ENCODE assay signal across 15 cellular contexts in genomic region chr9:136793063-136793946, GRCh38. TPM values are rescaled to one million over a fixed set of nuclear protein-coding genes. Genes with fewer than 3 reads are reported as not detected.
DNase-seq lines count a peak whose midpoint lies in the region; ATAC-seq lines count a peak whose summit lies in the region.
"Had no signal": no experiment of that assay in that cellular context is flagged by ENCODE, and none has a peak within 500 bp of the region (broad histone marks: within the 10 kb centered on the region; RNA-seq: fewer than 3 reads in every experiment).

No MANE protein-coding gene starts in this region.

- H3K4me1 Mint-ChIP-seq in CD4-positive, alpha-beta memory T cell, result peaks cover 7 to 37% (median 23%) of the 10 kb centered on the region in 4 donors
- peaks cover 4% of the 10 kb centered on the region for H3K4me1 Mint-ChIP-seq in activated T-helper 17 cell treated with anti-CD3 and anti-CD28 coated beads, Interleukin-2, amount 50 U/mL, for 72 hours
- H3K4me1 Mint-ChIP-seq in naive thymus-derived CD4-positive, alpha-beta T cell, result peaks cover 10 to 44% (median 37%) of the 10 kb centered on the region in 7 donors

- peak overlapping the region in 5 of 7 donors; percentile 24 to 52 (median 37) for H3K27ac Mint-ChIP-seq in CD4-positive, alpha-beta memory T cell
- peak overlapping the region; percentile 63 for H3K27ac Mint-ChIP-seq in activated T-helper 17 cell treated with anti-CD3 and anti-CD28 coated beads, Interleukin-2, amount 50 U/mL, for 72 hours
- peak overlapping the region in 4 of 9 donors; percentile 10 to 56 (median 16) for H3K27ac Mint-ChIP-seq in naive thymus-derived CD4-positive, alpha-beta T cell

- POLR2A ChIA-PET in CD4-positive, alpha-beta memory T cell (lab: Charles Lee; ENCODE audit: partially characterized antibody), result interaction anchor here (0.7 to 4.4 kb wide), 5 partner anchors 9 to 302 kb away, joined by 3 to 38 read pairs (median 3); partner anchors contain the start of genes AJM1 and RABL6
- POLR2A ChIA-PET in naive thymus-derived CD4-positive, alpha-beta T cell (lab: Charles Lee), result interaction anchor here (5.9 kb wide), 1 partner anchor 13 kb away, joined by 38 read pairs; the partner anchor contains the start of gene RABL6

- H3K9me3 Mint-ChIP-seq in CD4-positive, alpha-beta memory T cell, result no peaks in the 10 kb centered on the region
- no peaks in the 10 kb centered on the region for H3K9me3 Mint-ChIP-seq in activated T-helper 17 cell treated with anti-CD3 and anti-CD28 coated beads, Interleukin-2, amount 50 U/mL, for 72 hours
- H3K9me3 Mint-ChIP-seq in naive thymus-derived CD4-positive, alpha-beta T cell, result no peaks in the 10 kb centered on the region

- peaks cover 26% of the 10 kb centered on the region for H3K4me1 ChIP-seq in CD4-positive, alpha-beta memory T cell (ENCODE audit: insufficient read depth, low read length)
- H3K4me1 ChIP-seq in naive thymus-derived CD4-positive, alpha-beta T cell (ENCODE audit: control insufficient read depth in 2 of 2, insufficient read depth in 2 of 2, low read length in 2 of 2), result peaks cover 18 to 25% of the 10 kb centered on the region in 2 donors

- H3K27me3 ChIP-seq in CD4-positive, alpha-beta memory T cell (ENCODE audit: insufficient read depth, low read length), result no peaks in the 10 kb centered on the region
- H3K27me3 ChIP-seq in H7 (ENCODE audit: control insufficient read depth, insufficient read depth, low read length), result no peaks in the 10 kb centered on the region; the same call in 1 of the 2 replicates
- H3K27me3 ChIP-seq in naive thymus-derived CD4-positive, alpha-beta T cell (ENCODE audit: control insufficient read depth in 2 of 2, insufficient read depth in 2 of 2, low read length in 2 of 2), result no peaks in the 10 kb centered on the region

- no peak overlapping the region for H3K27ac ChIP-seq in CD4-positive, alpha-beta memory T cell (ENCODE audit: low read depth, low read length)
- H3K27ac ChIP-seq in naive thymus-derived CD4-positive, alpha-beta T cell (ENCODE audit: low read depth, low read length), result peak overlapping the region; percentile 91
- H3K27ac ChIP-seq: KMS-11 had no signal

- intact Hi-C loops in CD4-positive, alpha-beta memory T cell (cut with micrococcal nuclease), result loop anchor here (5.0 kb wide), 1 partner anchor 94 kb away; the partner anchor contains the start of gene TRAF2
- intact Hi-C loops in naive thymus-derived CD4-positive, alpha-beta T cell (cut with micrococcal nuclease), result loop anchor here in 1 of 2 donors (5.0 kb wide), 1 partner anchor 659 kb away; no protein-coding TSS in a partner anchor

- no peak for ATAC-seq in activated T-helper 17 cell treated with anti-CD3 and anti-CD28 coated beads, Interleukin-2, amount 50 U/mL, for 72 hours (replicated peaks)
- ATAC-seq in naive thymus-derived CD4-positive, alpha-beta T cell, result no peak
- no peak for ATAC-seq in HG02884 (IDR thresholded peaks at IDR 0.05; ENCODE audit: unreplicated experiment)
- ATAC-seq in GM21786 (IDR thresholded peaks at IDR 0.05; ENCODE audit: unreplicated experiment), result no peak
- ATAC-seq: PC-3 had no signal

- CTCF ChIA-PET in CD4-positive, alpha-beta memory T cell (lab: Charles Lee; ENCODE audit: partially characterized antibody), result interaction anchor here (1.4 to 3.1 kb wide), 9 partner anchors 9 to 293 kb away, joined by 3 to 23 read pairs (median 8); partner anchors contain the start of genes AJM1, MAN1B1 and NPDC1
- CTCF ChIA-PET in naive thymus-derived CD4-positive, alpha-beta T cell (lab: Charles Lee), result interaction anchor here (1.0 to 2.5 kb wide), 3 partner anchors 13 to 399 kb away, joined by 3 to 9 read pairs (median 3); partner anchors contain the start of gene RABL6

- H3K4me3 ChIP-seq in CD4-positive, alpha-beta memory T cell (ENCODE audit: low read length in 2 of 2), result no peak overlapping the region
- no peak overlapping the region for H3K4me3 ChIP-seq in H7 (ENCODE audit: insufficient read depth, low read depth, low read length)
- H3K4me3 ChIP-seq in naive thymus-derived CD4-positive, alpha-beta T cell (ENCODE audit: low read length), result no peak overlapping the region

- H3K27me3 Mint-ChIP-seq in CD4-positive, alpha-beta memory T cell, result peaks cover 0 to 1% of the 10 kb centered on the region in 2 donors
- no peaks in the 10 kb centered on the region for H3K27me3 Mint-ChIP-seq in activated T-helper 17 cell treated with anti-CD3 and anti-CD28 coated beads, Interleukin-2, amount 50 U/mL, for 72 hours
- H3K27me3 Mint-ChIP-seq in naive thymus-derived CD4-positive, alpha-beta T cell, result peaks cover 0 to 18% (median 0%) of the 10 kb centered on the region in 5 donors

- H3K36me3 ChIP-seq in CD4-positive, alpha-beta memory T cell (ENCODE audit: insufficient read depth, low read length), result peaks cover 14% of the 10 kb centered on the region
- no peaks in the 10 kb centered on the region; the same call in 1 of the 2 replicates for H3K36me3 ChIP-seq in H7 (replicated peaks; ENCODE audit: control insufficient read depth, insufficient read depth, low read length)
- peaks cover 0 to 17% (median 3%) of the 10 kb centered on the region in 3 experiments for H3K36me3 ChIP-seq in naive thymus-derived CD4-positive, alpha-beta T cell (ENCODE audit: control insufficient read depth in 2 of 3, insufficient read depth in 3 of 3, low read length in 3 of 3)

- peaks cover 0 to 4% of the 10 kb centered on the region in 2 donors for H3K36me3 Mint-ChIP-seq in CD4-positive, alpha-beta memory T cell
- peaks cover 5% of the 10 kb centered on the region for H3K36me3 Mint-ChIP-seq in activated T-helper 17 cell treated with anti-CD3 and anti-CD28 coated beads, Interleukin-2, amount 50 U/mL, for 72 hours (ENCODE audit: low read depth)
- peaks cover 0 to 5% (median 0%) of the 10 kb centered on the region in 5 donors for H3K36me3 Mint-ChIP-seq in naive thymus-derived CD4-positive, alpha-beta T cell

- DNase-seq in CD4-positive, alpha-beta memory T cell, result no peak
- DNase-seq in H7 (peak; percentile 56), NCI-H510A treated with DMSO at 0.1 percent for 48 hours (lab: John Stamatoyannopoulos, UW) (no peak)
- DNase-seq in naive thymus-derived CD4-positive, alpha-beta T cell, result no peak
- DNase-seq: activated CD8-positive, alpha-beta memory T cell treated with anti-CD3 and anti-CD28 coated beads, Interleukin-2, amount 50 U/mL, for 4 hours; NCI-H2081; PC-3; retina; stimulated activated CD4-positive, alpha-beta T cell treated with anti-CD3 and anti-CD28 coated beads, Interleukin-4, amount 100 ng/mL, for 4 hours; stomach had no signal

- peak overlapping the region in 2 of 8 donors; percentile 12 to 51 for H3K4me3 Mint-ChIP-seq in CD4-positive, alpha-beta memory T cell
- H3K4me3 Mint-ChIP-seq in activated T-helper 17 cell treated with anti-CD3 and anti-CD28 coated beads, Interleukin-2, amount 50 U/mL, for 72 hours, result peak overlapping the region; percentile 19
- peak overlapping the region in 6 of 10 donors; percentile 10 to 53 (median 33) for H3K4me3 Mint-ChIP-seq in naive thymus-derived CD4-positive, alpha-beta T cell

- H3K9me3 ChIP-seq in CD4-positive, alpha-beta memory T cell (ENCODE audit: control insufficient read depth in 1 of 2, low read length in 2 of 2), result no peaks in the 10 kb centered on the region
- no peaks in the 10 kb centered on the region for H3K9me3 ChIP-seq in naive thymus-derived CD4-positive, alpha-beta T cell (ENCODE audit: control insufficient read depth in 2 of 3, low read length in 3 of 3)
- H3K9me3 ChIP-seq: stomach had no signal

RNA-seq across cellular contexts. Expression of gene TMEM141, which starts 2.2 kb away (rescaled TPM):
- total RNA-seq in CD4-positive, alpha-beta memory T cell, result 10 to 100 TPM; 51.1 to 53.4 TPM
- 10 to 100 TPM; 34.3 to 38.4 TPM for polyA plus RNA-seq in CD4-positive, alpha-beta memory T cell
- total RNA-seq in H7 (2014; rRNA removed; shearing (Covaris generic)), result 73.9 and 80.6 TPM in 2 replicates
- total RNA-seq in activated T-helper 17 cell treated with anti-CD3 and anti-CD28 coated beads, Interleukin-2, amount 50 U/mL, for 72 hours, result 10 to 100 TPM; 30.1 to 30.7 TPM
- total RNA-seq in naive thymus-derived CD4-positive, alpha-beta T cell, result 10 to 100 TPM; 27.2 to 54.9 (median 36.2) TPM
- polyA plus RNA-seq in naive thymus-derived CD4-positive, alpha-beta T cell, result 10 to 100 TPM; 28.2 to 30.6 TPM

RNA-seq across cellular contexts. Expression of gene CCDC183, which starts 2.8 kb away (rescaled TPM):
- 1 to 10 TPM; 2.3 to 2.5 TPM for total RNA-seq in CD4-positive, alpha-beta memory T cell
- under 1 TPM; 0.64 to 0.90 TPM for polyA plus RNA-seq in CD4-positive, alpha-beta memory T cell
- total RNA-seq in H7 (2014; rRNA removed; shearing (Covaris generic)), result 0.66 and 0.85 TPM in 2 replicates
- total RNA-seq in activated T-helper 17 cell treated with anti-CD3 and anti-CD28 coated beads, Interleukin-2, amount 50 U/mL, for 72 hours, result 1 to 10 TPM in 1 of 2 donors, under 1 TPM in 1; 0.41 to 2.1 TPM
- 1 to 10 TPM in 4 of 5 experiments, under 1 TPM in 1; 0.36 to 6.6 (median 3.0) TPM for total RNA-seq in naive thymus-derived CD4-positive, alpha-beta T cell
- polyA plus RNA-seq in naive thymus-derived CD4-positive, alpha-beta T cell, result under 1 TPM; 0.35 to 0.62 TPM

RNA-seq across cellular contexts. Expression of gene RABL6, which starts 14.4 kb away (rescaled TPM):
- total RNA-seq in CD4-positive, alpha-beta memory T cell, result 10 to 100 TPM; 65.1 to 70.9 TPM
- polyA plus RNA-seq in CD4-positive, alpha-beta memory T cell, result 10 to 100 TPM in 1 of 2 donors, 1 to 10 TPM in 1; 5.1 to 18.2 TPM
- total RNA-seq in H7 (2014; rRNA removed; shearing (Covaris generic)), result 150 TPM in 2 replicates
- total RNA-seq in activated T-helper 17 cell treated with anti-CD3 and anti-CD28 coated beads, Interleukin-2, amount 50 U/mL, for 72 hours, result 100 to 1,000 TPM in 1 of 2 donors, 10 to 100 TPM in 1; 51.5 to 108 TPM
- 100 to 1,000 TPM in 1 of 5 experiments, 10 to 100 TPM in 4; 59.6 to 100 (median 60.9) TPM for total RNA-seq in naive thymus-derived CD4-positive, alpha-beta T cell
- polyA plus RNA-seq in naive thymus-derived CD4-positive, alpha-beta T cell, result 10 to 100 TPM in 1 of 2 donors, 1 to 10 TPM in 1; 9.4 to 17.4 TPM

RNA-seq across cellular contexts. Expression of gene LCN15, which starts 29.0 kb away (rescaled TPM):
- total RNA-seq in CD4-positive, alpha-beta memory T cell, result not detected
- polyA plus RNA-seq in CD4-positive, alpha-beta memory T cell, result not detected
- 0.18 TPM in 1 of 2 replicates, not detected in the other for total RNA-seq in H7 (2014; rRNA removed; shearing (Covaris generic))
- not detected for total RNA-seq in activated T-helper 17 cell treated with anti-CD3 and anti-CD28 coated beads, Interleukin-2, amount 50 U/mL, for 72 hours
- total RNA-seq in naive thymus-derived CD4-positive, alpha-beta T cell, result not detected
- not detected for polyA plus RNA-seq in naive thymus-derived CD4-positive, alpha-beta T cell
- total RNA-seq: lung microvascular endothelial cell, PC-3, stomach had no signal
- polyA plus RNA-seq: stomach had no signal

RNA-seq across cellular contexts. Expression of gene LCN8, which starts 35.3 kb away (rescaled TPM):
- total RNA-seq in CD4-positive, alpha-beta memory T cell, result not detected
- polyA plus RNA-seq in CD4-positive, alpha-beta memory T cell, result under 1 TPM in 1 of 2 donors, not detected in 1; 0.62 TPM
- not detected in 2 replicates for total RNA-seq in H7 (2014; rRNA removed; shearing (Covaris generic))
- total RNA-seq in activated T-helper 17 cell treated with anti-CD3 and anti-CD28 coated beads, Interleukin-2, amount 50 U/mL, for 72 hours, result not detected
- under 1 TPM in 1 of 5 experiments, not detected in 4; 0.83 TPM for total RNA-seq in naive thymus-derived CD4-positive, alpha-beta T cell
- polyA plus RNA-seq in naive thymus-derived CD4-positive, alpha-beta T cell, result not detected
- total RNA-seq: lung microvascular endothelial cell, PC-3, stomach had no signal
- polyA plus RNA-seq: stomach had no signal
